In genomic region chr18:61731693-61732376, GRCh38 we compare ENCODE assay signal across 19 cellular contexts.
DNase-seq lines count a peak whose midpoint lies in the region; ATAC-seq and TF ChIP-seq lines count a peak whose summit lies in the region.
"Had no signal": no experiment of that assay in that cellular context is flagged by ENCODE, and none has a peak within 500 bp of the region (broad histone marks: within the 10 kb centered on the region; RNA-seq: fewer than 3 reads in every experiment).

No MANE protein-coding gene starts in this region.

- H3K9me3 ChIP-seq in gastrocnemius medialis, result no peaks in the 10 kb centered on the region

- no peak overlapping the region for H3K27ac Mint-ChIP-seq in activated CD8-positive, alpha-beta memory T cell treated with anti-CD3 and anti-CD28 coated beads, Interleukin-2, amount 10 ng/mL, durations not matched to agents 7 days and 5 days
- H3K27ac Mint-ChIP-seq: naive thymus-derived CD4-positive, alpha-beta T cell; T-helper 2 cell treated with Interferon-gamma antibody and Interleukin-4, amounts not matched to agents 5 μg/mL and 100 μg/mL, for 36 hours had no signal

- no peak for TF ChIP-seq POLR2A in gastrocnemius medialis (IDR thresholded peaks at IDR 0.05)

- H3K27me3 ChIP-seq in gastrocnemius medialis, result no peaks in the 10 kb centered on the region

- in situ Hi-C loops in astrocyte of the cerebellum (cut with HindIII; ENCODE audit: low sequenced_read_pairs) (no loop called here), gastrocnemius medialis (cut with MboI; ENCODE audit: low sequenced_read_pairs in 4 of 4) (no loop called here)

- H3K36me3 ChIP-seq in gastrocnemius medialis, result no peaks in the 10 kb centered on the region

- H3K4me3 ChIP-seq in astrocyte of the cerebellum (ENCODE audit: low read depth, low read length) (no peak overlapping the region), gastrocnemius medialis (no peak overlapping the region)

- DNase-seq in AG20443 (ENCODE audit: low spot score) (peak; percentile 41), astrocyte of the cerebellum (ENCODE audit: low read depth) (peak; percentile 11), left cardiac atrium (no peak), gastrocnemius medialis (no peak), NCI-H226 (no peak), mucosa of gallbladder (ENCODE audit: low spot score) (no peak)
- DNase-seq in activated CD8-positive, alpha-beta memory T cell treated with anti-CD3 and anti-CD28 coated beads, Interleukin-2, amount 10 ng/mL, durations not matched to agents 7 days and 5 days, result no peak
- DNase-seq: activated CD4-positive, alpha-beta T cell treated with anti-CD3 and anti-CD28 coated beads for 48 hours; activated T-cell treated with anti-CD3 and anti-CD28 coated beads, Interleukin-2, amount 50 U/mL, for 1 hour; islet precursor cell; naive thymus-derived CD4-positive, alpha-beta T cell; NCI-H187 treated with DMSO at 0.1 percent for 48 hours; NCI-H774; retina; stimulated activated naive CD4-positive, alpha-beta T cell treated with Interleukin-2 at 50 U/mL for 16 hours had no signal

- TF ChIP-seq CTCF in astrocyte of the cerebellum (IDR thresholded peaks at IDR 0.05; ENCODE audit: low read depth, low read length, missing control alignments), result no peak
- TF ChIP-seq CTCF in gastrocnemius medialis (IDR thresholded peaks at IDR 0.05 in 4 of 5, conservative IDR thresholded peaks at IDR 0.05 in 1 of 5), result no peak

- peaks cover 0 to 7% of the 10 kb centered on the region in 2 donors for H3K4me1 ChIP-seq in gastrocnemius medialis

- H3K27ac ChIP-seq in gastrocnemius medialis, result peak overlapping the region; percentile 66 to 76 (median 72)
- H3K27ac ChIP-seq: KMS-11, RWPE1 had no signal

- H3K4me3 Mint-ChIP-seq in activated CD8-positive, alpha-beta memory T cell treated with anti-CD3 and anti-CD28 coated beads, Interleukin-2, amount 10 ng/mL, durations not matched to agents 7 days and 5 days, result no peak overlapping the region
- H3K4me3 Mint-ChIP-seq: naive thymus-derived CD4-positive, alpha-beta T cell; T-helper 2 cell treated with Interferon-gamma antibody and Interleukin-4, amounts not matched to agents 5 μg/mL and 100 μg/mL, for 36 hours had no signal

- H3K36me3 Mint-ChIP-seq in activated CD8-positive, alpha-beta memory T cell treated with anti-CD3 and anti-CD28 coated beads, Interleukin-2, amount 10 ng/mL, durations not matched to agents 7 days and 5 days, result no peaks in the 10 kb centered on the region
- H3K36me3 Mint-ChIP-seq: naive thymus-derived CD4-positive, alpha-beta T cell had no signal

- H3K4me1 Mint-ChIP-seq in activated CD8-positive, alpha-beta memory T cell treated with anti-CD3 and anti-CD28 coated beads, Interleukin-2, amount 10 ng/mL, durations not matched to agents 7 days and 5 days, result no peaks in the 10 kb centered on the region
- H3K4me1 Mint-ChIP-seq: naive thymus-derived CD4-positive, alpha-beta T cell had no signal

- ATAC-seq in left cardiac atrium, result peak; percentile 65 to 77
- no peak for ATAC-seq in gastrocnemius medialis
- ATAC-seq in activated CD8-positive, alpha-beta memory T cell treated with anti-CD3 and anti-CD28 coated beads, Interleukin-2, amount 10 ng/mL, durations not matched to agents 7 days and 5 days, result no peak
- no peak for ATAC-seq in GM21717 (IDR thresholded peaks at IDR 0.05; ENCODE audit: unreplicated experiment)
- ATAC-seq: naive thymus-derived CD4-positive, alpha-beta T cell had no signal

- peaks cover 2% of the 10 kb centered on the region for H3K27me3 Mint-ChIP-seq in activated CD8-positive, alpha-beta memory T cell treated with anti-CD3 and anti-CD28 coated beads, Interleukin-2, amount 10 ng/mL, durations not matched to agents 7 days and 5 days

- CTCF ChIA-PET in activated CD8-positive, alpha-beta memory T cell treated with anti-CD3 and anti-CD28 coated beads, Interleukin-2, amount 10 ng/mL, durations not matched to agents 7 days and 5 days (lab: Charles Lee), result no interaction called here

- no peaks in the 10 kb centered on the region for H3K9me3 Mint-ChIP-seq in activated CD8-positive, alpha-beta memory T cell treated with anti-CD3 and anti-CD28 coated beads, Interleukin-2, amount 10 ng/mL, durations not matched to agents 7 days and 5 days (ENCODE audit: low read depth)
- H3K9me3 Mint-ChIP-seq: T-helper 2 cell treated with Interferon-gamma antibody and Interleukin-4, amounts not matched to agents 5 μg/mL and 100 μg/mL, for 36 hours had no signal

- intact Hi-C loops in left cardiac atrium (cut with DNase I), result no loop called here
- intact Hi-C loops in gastrocnemius medialis (cut with DNase I; ENCODE audit: low total_unique reads), result no loop called here

Comparison
In these comparisons a context has a peak if more than half of its experiments do, and no peak if none do; other contexts are left out.
1. DNase-seq: peak in AG20443 (single experiment) and astrocyte of the cerebellum (single experiment); none in left cardiac atrium (single experiment), gastrocnemius medialis (0 of 2), activated CD8-positive, alpha-beta memory T cell treated with anti-CD3 and anti-CD28 coated beads, Interleukin-2, amount 10 ng/mL, durations not matched to agents 7 days and 5 days (single experiment), NCI-H226 (single experiment) and mucosa of gallbladder (single experiment).
2. ATAC-seq: peak in left cardiac atrium (2 of 2); none in gastrocnemius medialis (0 of 2), activated CD8-positive, alpha-beta memory T cell treated with anti-CD3 and anti-CD28 coated beads, Interleukin-2, amount 10 ng/mL, durations not matched to agents 7 days and 5 days (single experiment) and GM21717 (single experiment).